19 cellular contexts compared by ENCODE assay signal in the genomic region with DNA sequence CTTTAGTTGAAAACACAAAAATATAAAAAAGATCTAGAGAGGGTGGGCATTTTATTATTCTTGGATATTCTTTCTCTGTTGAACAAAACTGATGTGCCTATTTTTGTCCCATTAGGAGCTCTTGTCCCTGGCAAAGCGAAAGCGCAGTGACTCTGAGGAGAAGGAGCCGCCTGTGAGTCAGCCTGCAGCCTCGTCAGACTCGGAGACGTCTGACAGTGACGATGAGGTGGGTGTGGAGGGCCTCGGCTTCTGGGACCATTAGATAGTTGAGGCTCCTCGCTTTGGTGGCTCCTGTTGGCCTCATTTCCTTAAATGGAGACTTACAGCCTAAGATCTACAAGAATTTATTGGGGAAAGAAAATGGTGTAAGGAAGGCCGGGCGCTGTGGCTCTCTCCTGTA. TPM values are rescaled to one million over a fixed set of nuclear protein-coding genes. Genes with fewer than 3 reads are reported as not detected.
DNase-seq lines count a peak whose midpoint lies in the region; ATAC-seq and TF ChIP-seq lines count a peak whose summit lies in the region.
"Had no signal": no experiment of that assay in that cellular context is flagged by ENCODE, and none has a peak within 500 bp of the region (broad histone marks: within the 10 kb centered on the region; RNA-seq: fewer than 3 reads in every experiment).

No MANE protein-coding gene starts in this region.

- H4K8ac ChIP-seq in mesendoderm (ENCODE audit: low read depth, low read length): no peak overlapping the region

- H3K4me2 ChIP-seq in mammary epithelial cell (ENCODE audit: insufficient read depth, low read depth, low read length) (no peak overlapping the region), mesendoderm (ENCODE audit: low read length) (no peak overlapping the region)
- H3K4me2 ChIP-seq: PC-9 had no signal

- H3K36me3 ChIP-seq in mammary epithelial cell (ENCODE audit: insufficient read depth, low read length) (peaks cover 13% of the 10 kb centered on the region), mesendoderm (ENCODE audit: control insufficient read depth, insufficient read depth, low read length) (no peaks in the 10 kb centered on the region)

- TF ChIP-seq CTCF in MCF 10A (IDR thresholded peaks at IDR 0.05; ENCODE audit: unreplicated experiment): no peak
- no peak for TF ChIP-seq CTCF in mammary epithelial cell (conservative IDR thresholded peaks at IDR 0.05 in 1 of 2, IDR thresholded peaks at IDR 0.05 in 1 of 2; ENCODE audit: extremely low read depth in 1 of 2, insufficient read depth in 1 of 2, low read depth in 1 of 2, low read length in 2 of 2)
- no peak for TF ChIP-seq CTCF in astrocyte of the spinal cord (IDR thresholded peaks at IDR 0.05; ENCODE audit: low read depth, low read length)

- no peak overlapping the region for H3K4me3 ChIP-seq in mammary epithelial cell (replicated peaks in 1 of 3; ENCODE audit: insufficient read depth in 1 of 3, low read depth in 2 of 3, low read length in 3 of 3)
- no peak overlapping the region for H3K4me3 ChIP-seq in astrocyte of the spinal cord (ENCODE audit: low read depth, low read length)
- H3K4me3 ChIP-seq in mesendoderm (ENCODE audit: low read length): no peak overlapping the region
- H3K4me3 ChIP-seq: PC-9 had no signal

- no peaks in the 10 kb centered on the region for H3K4me1 Mint-ChIP-seq in MCF 10A (ENCODE audit: insufficient read depth, unreplicated experiment)

- no peak overlapping the region for H2AK5ac ChIP-seq in mesendoderm (ENCODE audit: low read length)

- no peaks in the 10 kb centered on the region for H3K4me1 ChIP-seq in mammary epithelial cell (ENCODE audit: insufficient read depth, low read length)
- H3K4me1 ChIP-seq in mesendoderm (ENCODE audit: control insufficient read depth, low read depth, low read length): no peaks in the 10 kb centered on the region

- H4K5ac ChIP-seq in mesendoderm (ENCODE audit: low read length): no peak overlapping the region

- peaks cover 58% of the 10 kb centered on the region for H3K36me3 Mint-ChIP-seq in MCF 10A (ENCODE audit: insufficient read depth, unreplicated experiment)

- peaks cover 4% of the 10 kb centered on the region for H3K79me1 ChIP-seq in mesendoderm (ENCODE audit: low read length)

- dilution Hi-C loops in mammary epithelial cell (cut with HindIII; ENCODE audit: low sequenced_read_pairs): no loop called here

- H3K9me3 Mint-ChIP-seq in MCF 10A (ENCODE audit: unreplicated experiment): no peaks in the 10 kb centered on the region
- H3K9me3 Mint-ChIP-seq: activated CD4-positive, alpha-beta memory T cell treated with anti-CD3 and anti-CD28 coated beads for 36 hours; activated T-helper 2 cell treated with anti-CD3 and anti-CD28 coated beads, Interferon-gamma antibody, Interleukin-2, Interleukin-4, amounts not matched to agents 10 μg/mL and 5 μg/mL and 100 μg/mL, durations not matched to agents 14 hours and 24 hours and 36 hours; CD4-positive, alpha-beta T cell; stimulated activated memory B cell treated with anti-CD40 and anti-IgM and Interleukin-4, amounts not matched to agents 10 μg/mL and 1 μg/mL and 100 μg/mL, for 72 hours had no signal

- H3K9me3 ChIP-seq in mammary epithelial cell (replicated peaks; ENCODE audit: insufficient read depth, low read length): no peaks in the 10 kb centered on the region

- H3K79me2 ChIP-seq in mammary epithelial cell (ENCODE audit: insufficient read depth, low read length) (peaks cover 33% of the 10 kb centered on the region), mesendoderm (ENCODE audit: control insufficient read depth, insufficient read depth, low read length) (peaks cover 1% of the 10 kb centered on the region)

- no peak overlapping the region for H2BK120ac ChIP-seq in mesendoderm (ENCODE audit: low read depth, low read length)

- 80% methylated on average over 11 of the region's 11 CpGs for WGBS in mammary epithelial cell (ENCODE audit: low coverage, missing lambda C conversion rate)
- WGBS in mesendoderm (ENCODE audit: extremely low coverage, insufficient coverage, low lambda C conversion rate): no CpG with 5 or more reads among the region's 11 CpGs

- H3K23ac ChIP-seq in mesendoderm (ENCODE audit: low read length): no peak overlapping the region

- DNase-seq in MCF 10A (ENCODE audit: unreplicated experiment) (no peak), mammary epithelial cell (no peak), astrocyte of the spinal cord (ENCODE audit: low read depth, low spot score) (peak; percentile 15), mesendoderm (peak; percentile 6), sciatic nerve (ENCODE audit: low spot score) (no peak), germinal center (ENCODE audit: low spot score) (no peak)
- DNase-seq: activated CD4-positive, alpha-beta memory T cell treated with anti-CD3 and anti-CD28 coated beads for 36 hours; CD4-positive, alpha-beta T cell; DMS79; left ventricle myocardium superior; NCI-H1417 treated with DMSO at 0.1 percent for 48 hours; NCI-H774; PC-9; trophoblast cell had no signal

- no peak overlapping the region for H2BK5ac ChIP-seq in mesendoderm (ENCODE audit: low read length)

- no peak overlapping the region for H3K4ac ChIP-seq in mesendoderm (ENCODE audit: low read depth, low read length)

- H3K9ac ChIP-seq in mammary epithelial cell (ENCODE audit: insufficient read depth, low read length): no peak overlapping the region
- no peak overlapping the region for H3K9ac ChIP-seq in mesendoderm (ENCODE audit: low read length)

- POLR2A ChIA-PET in MCF 10A (lab: Yijun Ruan, JAX): no interaction called here

- no peak overlapping the region for H3K27ac ChIP-seq in mammary epithelial cell (ENCODE audit: insufficient read depth, low read depth, low read length)
- H3K27ac ChIP-seq in mesendoderm (ENCODE audit: low read depth, low read length): no peak overlapping the region

- H3K4me3 Mint-ChIP-seq in MCF 10A (ENCODE audit: unreplicated experiment): no peak overlapping the region
- H3K4me3 Mint-ChIP-seq: activated CD4-positive, alpha-beta memory T cell treated with anti-CD3 and anti-CD28 coated beads for 36 hours; CD4-positive, alpha-beta T cell; stimulated activated memory B cell treated with anti-CD40 and anti-IgM and Interleukin-4, amounts not matched to agents 10 μg/mL and 1 μg/mL and 100 μg/mL, for 72 hours had no signal

- no peak overlapping the region for H2AFZ ChIP-seq in mammary epithelial cell (ENCODE audit: low read depth, low read length)
- H2AFZ ChIP-seq: PC-9 had no signal

- no peaks in the 10 kb centered on the region for H4K20me1 ChIP-seq in mammary epithelial cell (ENCODE audit: insufficient read depth, low read length)

- no peak overlapping the region for H2BK15ac ChIP-seq in mesendoderm (replicated peaks; ENCODE audit: low read depth)

- ATAC-seq in sciatic nerve (no peak), HG03469 (IDR thresholded peaks at IDR 0.05; ENCODE audit: unreplicated experiment) (no peak), GM19463 (IDR thresholded peaks at IDR 0.05; ENCODE audit: unreplicated experiment) (no peak)
- ATAC-seq: HCT116; left ventricle myocardium superior; stimulated activated memory B cell treated with anti-CD40 and anti-IgM and Interleukin-4, amounts not matched to agents 10 μg/mL and 1 μg/mL and 100 μg/mL, for 72 hours had no signal

- no peaks in the 10 kb centered on the region for H3K27me3 Mint-ChIP-seq in MCF 10A (ENCODE audit: insufficient read depth, unreplicated experiment)
- H3K27me3 Mint-ChIP-seq: activated CD4-positive, alpha-beta memory T cell treated with anti-CD3 and anti-CD28 coated beads for 36 hours; CD4-positive, alpha-beta T cell; stimulated activated memory B cell treated with anti-CD40 and anti-IgM and Interleukin-4, amounts not matched to agents 10 μg/mL and 1 μg/mL and 100 μg/mL, for 72 hours had no signal

- H3K56ac ChIP-seq in mesendoderm (ENCODE audit: low read length): no peak overlapping the region

- in situ Hi-C loops in mammary epithelial cell (cut with MboI; ENCODE audit: low sequenced_read_pairs in 2 of 2): no loop called here
- in situ Hi-C loops in astrocyte of the spinal cord (cut with HindIII; ENCODE audit: low sequenced_read_pairs): no loop called here

- CTCF ChIA-PET in MCF 10A (lab: Yijun Ruan, JAX) (interaction anchor here (0.6 to 0.7 kb wide), 2 partner anchors 105 to 442 kb away, joined by 3 to 4 read pairs; a partner anchor contains a TSS), mammary epithelial cell (lab: Charles Lee; ENCODE audit: low non-redundant PET) (interaction anchor here (0.6 kb wide), 1 partner anchor 8 kb away, joined by 3 read pairs; no protein-coding TSS in a partner anchor)

- peak overlapping the region; percentile 24 for H3K27ac Mint-ChIP-seq in MCF 10A (ENCODE audit: low read depth, unreplicated experiment)
- H3K27ac Mint-ChIP-seq: activated CD4-positive, alpha-beta memory T cell treated with anti-CD3 and anti-CD28 coated beads for 36 hours; activated T-helper 2 cell treated with anti-CD3 and anti-CD28 coated beads, Interferon-gamma antibody, Interleukin-2, Interleukin-4, amounts not matched to agents 10 μg/mL and 5 μg/mL and 100 μg/mL, durations not matched to agents 14 hours and 24 hours and 36 hours; CD4-positive, alpha-beta T cell; stimulated activated memory B cell treated with anti-CD40 and anti-IgM and Interleukin-4, amounts not matched to agents 10 μg/mL and 1 μg/mL and 100 μg/mL, for 72 hours had no signal

- H3K27me3 ChIP-seq in mammary epithelial cell (ENCODE audit: insufficient read depth, low read length) (no peaks in the 10 kb centered on the region), mesendoderm (ENCODE audit: insufficient read depth, low read length, poor library complexity) (no peaks in the 10 kb centered on the region)

- intact Hi-C loops in MCF 10A (cut with micrococcal nuclease): no loop called here
- intact Hi-C loops in mammary epithelial cell (cut with micrococcal nuclease): no loop called here
- intact Hi-C loops in sciatic nerve (cut with DNase I): no loop called here

- no peak overlapping the region for H3K18ac ChIP-seq in mesendoderm (ENCODE audit: low read length)

- BruUV-seq in MCF 10A (replicated peaks; lab: Mats Ljungman, UMichigan) (no TSS peak), mammary epithelial cell (replicated peaks; lab: Mats Ljungman, UMichigan) (no TSS peak)

RNA-seq across cellular contexts. Expression of a gene that starts 21.3 kb away (rescaled TPM):
- 30.2 and 30.6 TPM in 2 replicates for total RNA-seq in MCF 10A (2022)
- 10 to 100 TPM; 26.7 to 33.0 TPM for total RNA-seq in mammary epithelial cell
- 24.3 TPM for polyA plus RNA-seq in mammary epithelial cell
- polyA minus RNA-seq in mammary epithelial cell: 74.8 TPM
- polyA plus RNA-seq in mesendoderm (2013, experiment 1 of 2): 46.5 TPM
- 48.1 TPM for polyA plus RNA-seq in mesendoderm (2013, experiment 2 of 2)
- total RNA-seq in sciatic nerve: 35.4 TPM

RNA-seq across cellular contexts. Expression of a gene that starts 35.9 kb away (rescaled TPM):
- 14.9 and 18.2 TPM in 2 replicates for total RNA-seq in MCF 10A (2022)
- 10 to 100 TPM; 16.9 to 21.8 TPM for total RNA-seq in mammary epithelial cell
- 19.6 TPM for polyA plus RNA-seq in mammary epithelial cell
- 16.0 TPM for polyA minus RNA-seq in mammary epithelial cell
- polyA plus RNA-seq in mesendoderm (2013, experiment 1 of 2): 10.8 TPM
- polyA plus RNA-seq in mesendoderm (2013, experiment 2 of 2): 10.3 TPM
- total RNA-seq in sciatic nerve: 14.4 TPM

RNA-seq across cellular contexts. Expression of a gene that starts 55.5 kb away (rescaled TPM):
- total RNA-seq in MCF 10A (2022): 13.5 and 23.4 TPM in 2 replicates
- under 1 TPM in 1 of 2 donors, not detected in 1; 0.92 TPM for total RNA-seq in mammary epithelial cell
- 0.63 TPM for polyA plus RNA-seq in mammary epithelial cell
- not detected for polyA minus RNA-seq in mammary epithelial cell
- polyA plus RNA-seq in mesendoderm (2013, experiment 1 of 2): 0.24 TPM
- 0.24 TPM for polyA plus RNA-seq in mesendoderm (2013, experiment 2 of 2)
- total RNA-seq in sciatic nerve: not detected
- total RNA-seq: CD4-positive, alpha-beta T cell had no signal

Comparison
In these comparisons a context has a peak if more than half of its experiments do, and no peak if none do; other contexts are left out.
1. DNase-seq: peak in astrocyte of the spinal cord (single experiment) and mesendoderm (single experiment); none in MCF 10A (single experiment), mammary epithelial cell (single experiment), sciatic nerve (single experiment) and germinal center (single experiment).